Comparison of ENCODE assay signal across 9 cellular contexts in the genomic region with DNA sequence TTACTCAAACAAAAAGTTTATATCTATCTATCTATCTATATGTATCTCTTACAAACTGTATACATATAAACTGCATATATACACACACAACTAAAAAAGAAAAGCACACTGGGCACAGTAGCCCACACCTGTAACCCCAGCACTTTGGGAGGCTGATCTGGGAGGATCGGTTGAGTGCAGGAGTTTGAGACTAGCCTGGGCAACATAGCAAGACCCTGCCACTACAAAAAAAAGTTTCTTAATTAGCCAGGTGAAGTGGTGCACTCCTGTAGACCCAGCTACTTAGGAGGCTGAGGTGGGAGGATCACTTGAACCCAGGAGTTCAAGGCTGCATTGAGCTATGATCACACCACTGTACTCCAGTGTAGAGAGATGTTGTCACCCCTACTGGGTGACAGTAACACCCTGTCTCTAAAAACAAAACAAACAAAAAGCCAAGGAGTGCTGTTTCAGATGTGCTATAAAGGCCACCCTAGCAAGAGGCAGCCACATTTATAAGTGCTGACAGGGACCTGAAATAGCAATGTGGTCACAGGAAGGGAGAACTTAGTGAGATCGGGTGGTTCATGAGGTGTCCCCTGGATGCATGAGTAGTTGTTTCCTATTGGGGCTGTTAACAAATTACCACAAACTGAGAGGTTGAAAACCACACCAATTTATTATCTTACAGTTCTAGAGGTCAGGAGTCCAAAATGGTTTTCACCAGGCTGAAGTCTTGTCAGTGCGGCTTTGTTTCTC. TPM values are rescaled to one million over a fixed set of nuclear protein-coding genes. Genes with fewer than 3 reads are reported as not detected.
DNase-seq lines count a peak whose midpoint lies in the region; ATAC-seq and TF ChIP-seq lines count a peak whose summit lies in the region.
"Had no signal": no experiment of that assay in that cellular context is flagged by ENCODE, and none has a peak within 500 bp of the region (broad histone marks: within the 10 kb centered on the region; RNA-seq: fewer than 3 reads in every experiment).

No MANE protein-coding gene starts in this region.

- H3K4me3 Mint-ChIP-seq in activated T-helper 1 cell treated with anti-CD3 and anti-CD28 coated beads, Interleukin-12 subunit alpha, Interleukin-12 subunit beta, Interleukin-2, Interleukin-4 antibody, amounts not matched to agents 30 ng/mL and 10 ng/mL and 1 ng/mL, durations not matched to agents 14 hours and 24 hours and 36 hours = no peak overlapping the region
- H3K4me3 Mint-ChIP-seq in MCF 10A (ENCODE audit: unreplicated experiment) = no peak overlapping the region

- no peaks in the 10 kb centered on the region for H3K27me3 ChIP-seq in gastrocnemius medialis

- peak; percentile 52 for ATAC-seq in HG03064 (IDR thresholded peaks at IDR 0.05; ENCODE audit: low read depth, unreplicated experiment)
- ATAC-seq in gastrocnemius medialis = no peak
- no peak for ATAC-seq in mucosa of descending colon

- peaks cover 43% of the 10 kb centered on the region for H3K4me1 Mint-ChIP-seq in activated T-helper 1 cell treated with anti-CD3 and anti-CD28 coated beads, Interleukin-12 subunit alpha, Interleukin-12 subunit beta, Interleukin-2, Interleukin-4 antibody, amounts not matched to agents 30 ng/mL and 10 ng/mL and 1 ng/mL, durations not matched to agents 14 hours and 24 hours and 36 hours (ENCODE audit: low read depth)
- peaks cover 25% of the 10 kb centered on the region for H3K4me1 Mint-ChIP-seq in MCF 10A (ENCODE audit: insufficient read depth, unreplicated experiment)

- H3K9me3 ChIP-seq in gastrocnemius medialis = no peaks in the 10 kb centered on the region
- H3K9me3 ChIP-seq in mucosa of descending colon = no peaks in the 10 kb centered on the region

- H3K36me3 Mint-ChIP-seq in activated T-helper 1 cell treated with anti-CD3 and anti-CD28 coated beads, Interleukin-12 subunit alpha, Interleukin-12 subunit beta, Interleukin-2, Interleukin-4 antibody, amounts not matched to agents 30 ng/mL and 10 ng/mL and 1 ng/mL, durations not matched to agents 14 hours and 24 hours and 36 hours (ENCODE audit: low read depth) = peaks cover 37% of the 10 kb centered on the region
- peaks cover 39% of the 10 kb centered on the region for H3K36me3 Mint-ChIP-seq in MCF 10A (ENCODE audit: insufficient read depth, unreplicated experiment)

- POLR2A ChIA-PET in MCF 10A (lab: Yijun Ruan, JAX) = interaction anchor here (1.0 kb wide), 1 partner anchor 15 kb away, joined by 3 read pairs; no protein-coding TSS in a partner anchor

- DNase-seq in SIG-M5 treated with dmso at 0.1 percent for 504 hours (lab: John Stamatoyannopoulos, UW; ENCODE audit: unreplicated experiment) = peak; percentile 47
- DNase-seq in SIG-M5 (lab: John Stamatoyannopoulos, UW) = no peak
- no peak for DNase-seq in activated T-helper 1 cell treated with anti-CD3 and anti-CD28 coated beads, Interleukin-12 subunit alpha, Interleukin-12 subunit beta, Interleukin-2, Interleukin-4 antibody, amounts not matched to agents 30 ng/mL and 10 ng/mL and 1 ng/mL, durations not matched to agents 14 hours and 24 hours and 36 hours (ENCODE audit: low spot score)
- no peak for DNase-seq in gastrocnemius medialis
- DNase-seq in inferior parietal cortex (ENCODE audit: extremely low spot score) = no peak
- no peak for DNase-seq in mucosa of descending colon
- no peak for DNase-seq in MCF 10A (ENCODE audit: unreplicated experiment)

- H3K4me1 ChIP-seq in gastrocnemius medialis (peaks cover 31% of the 10 kb centered on the region in 2 donors), mucosa of descending colon (ENCODE audit: low read depth) (peaks cover 10% of the 10 kb centered on the region)

- no TSS peak for BruUV-seq in MCF 10A (replicated peaks; lab: Mats Ljungman, UMichigan)

- CTCF ChIA-PET in MCF 10A (lab: Yijun Ruan, JAX) = interaction anchor here (0.6 kb wide), 1 partner anchor 11 kb away, joined by 5 read pairs; no protein-coding TSS in a partner anchor

- no peak for TF ChIP-seq POLR2A in gastrocnemius medialis (IDR thresholded peaks at IDR 0.05)

- peaks cover 0 to 16% of the 10 kb centered on the region in 2 donors for H3K36me3 ChIP-seq in gastrocnemius medialis
- H3K36me3 ChIP-seq in mucosa of descending colon (ENCODE audit: low read depth) = peaks cover 6% of the 10 kb centered on the region

- TF ChIP-seq CTCF in gastrocnemius medialis (IDR thresholded peaks at IDR 0.05 in 4 of 5, conservative IDR thresholded peaks at IDR 0.05 in 1 of 5) (no peak), mucosa of descending colon (IDR thresholded peaks at IDR 0.05) (no peak), MCF 10A (IDR thresholded peaks at IDR 0.05; ENCODE audit: unreplicated experiment) (no peak)

- in situ Hi-C loops in gastrocnemius medialis (cut with MboI; ENCODE audit: low sequenced_read_pairs in 4 of 4) = loop anchor here in 2 of 4 donors (25.0 kb wide), 2 partner anchors 263 to 288 kb away; a partner anchor contains a TSS

- no peaks in the 10 kb centered on the region for H3K9me3 Mint-ChIP-seq in activated T-helper 1 cell treated with anti-CD3 and anti-CD28 coated beads, Interleukin-12 subunit alpha, Interleukin-12 subunit beta, Interleukin-2, Interleukin-4 antibody, amounts not matched to agents 30 ng/mL and 10 ng/mL and 1 ng/mL, durations not matched to agents 14 hours and 24 hours and 36 hours
- no peaks in the 10 kb centered on the region for H3K9me3 Mint-ChIP-seq in MCF 10A (ENCODE audit: unreplicated experiment)

- no peak overlapping the region for H3K4me3 ChIP-seq in gastrocnemius medialis
- no peak overlapping the region for H3K4me3 ChIP-seq in mucosa of descending colon

- H3K27ac ChIP-seq in gastrocnemius medialis = peak overlapping the region in 3 of 4 donors; percentile 92 to 97 (median 93)

- intact Hi-C loops in activated T-helper 1 cell treated with anti-CD3 and anti-CD28 coated beads, Interleukin-12 subunit alpha, Interleukin-12 subunit beta, Interleukin-2, Interleukin-4 antibody, amounts not matched to agents 30 ng/mL and 10 ng/mL and 1 ng/mL, durations not matched to agents 14 hours and 24 hours and 36 hours (cut with micrococcal nuclease) = no loop called here
- intact Hi-C loops in gastrocnemius medialis (cut with DNase I; ENCODE audit: low total_unique reads) (no loop called here), mucosa of descending colon (cut with DNase I, micrococcal nuclease) (no loop called here), MCF 10A (cut with micrococcal nuclease) (no loop called here)

- peak overlapping the region; percentile 69 for H3K27ac Mint-ChIP-seq in activated T-helper 1 cell treated with anti-CD3 and anti-CD28 coated beads, Interleukin-12 subunit alpha, Interleukin-12 subunit beta, Interleukin-2, Interleukin-4 antibody, amounts not matched to agents 30 ng/mL and 10 ng/mL and 1 ng/mL, durations not matched to agents 14 hours and 24 hours and 36 hours
- no peak overlapping the region for H3K27ac Mint-ChIP-seq in MCF 10A (ENCODE audit: low read depth, unreplicated experiment)

- no peaks in the 10 kb centered on the region for H3K27me3 Mint-ChIP-seq in activated T-helper 1 cell treated with anti-CD3 and anti-CD28 coated beads, Interleukin-12 subunit alpha, Interleukin-12 subunit beta, Interleukin-2, Interleukin-4 antibody, amounts not matched to agents 30 ng/mL and 10 ng/mL and 1 ng/mL, durations not matched to agents 14 hours and 24 hours and 36 hours (ENCODE audit: insufficient read depth)
- no peaks in the 10 kb centered on the region for H3K27me3 Mint-ChIP-seq in MCF 10A (ENCODE audit: insufficient read depth, unreplicated experiment)

RNA-seq across cellular contexts. Expression of a gene that starts 4.8 kb away (rescaled TPM):
- total RNA-seq in activated T-helper 1 cell treated with anti-CD3 and anti-CD28 coated beads, Interleukin-12 subunit alpha, Interleukin-12 subunit beta, Interleukin-2, Interleukin-4 antibody, amounts not matched to agents 30 ng/mL and 10 ng/mL and 1 ng/mL, durations not matched to agents 14 hours and 24 hours and 36 hours = 100 and 104 TPM in 2 replicates
- total RNA-seq in gastrocnemius medialis (10 to 100 TPM; 33.4 to 53.8 (median 40.9) TPM), mucosa of descending colon (10 to 100 TPM; 53.4 to 57.9 (median 53.5) TPM), MCF 10A (2022) (48.4 and 58.9 TPM in 2 replicates)

RNA-seq across cellular contexts. Expression of a gene that starts 20.0 kb away (rescaled TPM):
- total RNA-seq in activated T-helper 1 cell treated with anti-CD3 and anti-CD28 coated beads, Interleukin-12 subunit alpha, Interleukin-12 subunit beta, Interleukin-2, Interleukin-4 antibody, amounts not matched to agents 30 ng/mL and 10 ng/mL and 1 ng/mL, durations not matched to agents 14 hours and 24 hours and 36 hours = 68.9 and 73.6 TPM in 2 replicates
- total RNA-seq in gastrocnemius medialis (10 to 100 TPM; 35.3 to 52.6 (median 43.6) TPM), mucosa of descending colon (10 to 100 TPM; 46.4 to 48.8 (median 47.5) TPM), MCF 10A (2022) (46.5 and 48.0 TPM in 2 replicates)

RNA-seq across cellular contexts. Expression of a gene that starts 24.3 kb away (rescaled TPM):
- 2.0 and 2.7 TPM in 2 replicates for total RNA-seq in activated T-helper 1 cell treated with anti-CD3 and anti-CD28 coated beads, Interleukin-12 subunit alpha, Interleukin-12 subunit beta, Interleukin-2, Interleukin-4 antibody, amounts not matched to agents 30 ng/mL and 10 ng/mL and 1 ng/mL, durations not matched to agents 14 hours and 24 hours and 36 hours
- 1,000 to 10,000 TPM; 1,053 to 4,879 (median 1,942) TPM for total RNA-seq in gastrocnemius medialis
- total RNA-seq in mucosa of descending colon = 1 to 10 TPM in 2 of 3 donors, not detected in 1; 1.1 to 1.6 TPM
- total RNA-seq in MCF 10A (2022) = 1.2 and 1.6 TPM in 2 replicates
- total RNA-seq: pulmonary artery endothelial cell had no signal

RNA-seq across cellular contexts. Expression of a gene that starts 32.1 kb away (rescaled TPM):
- 195 and 200 TPM in 2 replicates for total RNA-seq in activated T-helper 1 cell treated with anti-CD3 and anti-CD28 coated beads, Interleukin-12 subunit alpha, Interleukin-12 subunit beta, Interleukin-2, Interleukin-4 antibody, amounts not matched to agents 30 ng/mL and 10 ng/mL and 1 ng/mL, durations not matched to agents 14 hours and 24 hours and 36 hours
- total RNA-seq in gastrocnemius medialis (under 1 TPM in 1 of 4 donors, not detected in 3; 0.65 TPM), mucosa of descending colon (1 to 10 TPM; 5.6 to 6.1 (median 6.0) TPM), MCF 10A (2022) (1.3 and 1.7 TPM in 2 replicates)

RNA-seq across cellular contexts. Expression of a gene that starts 44.9 kb away (rescaled TPM):
- total RNA-seq in activated T-helper 1 cell treated with anti-CD3 and anti-CD28 coated beads, Interleukin-12 subunit alpha, Interleukin-12 subunit beta, Interleukin-2, Interleukin-4 antibody, amounts not matched to agents 30 ng/mL and 10 ng/mL and 1 ng/mL, durations not matched to agents 14 hours and 24 hours and 36 hours = 20.2 and 21.4 TPM in 2 replicates
- 10 to 100 TPM in 2 of 4 donors, 1 to 10 TPM in 2; 4.4 to 12.7 (median 8.7) TPM for total RNA-seq in gastrocnemius medialis
- total RNA-seq in mucosa of descending colon = 10 to 100 TPM in 1 of 3 donors, 1 to 10 TPM in 2; 6.5 to 13.7 (median 6.6) TPM
- 11.0 and 12.4 TPM in 2 replicates for total RNA-seq in MCF 10A (2022)

Comparison
In these comparisons a context has a peak if more than half of its experiments do, and no peak if none do; other contexts are left out.
1. RNA of a gene that starts 24.3 kb away (total RNA-seq): 1,053 to 4,879 TPM in gastrocnemius medialis; 2.0 to 2.7 TPM in activated T-helper 1 cell treated with anti-CD3 and anti-CD28 coated beads, Interleukin-12 subunit alpha, Interleukin-12 subunit beta, Interleukin-2, Interleukin-4 antibody, amounts not matched to agents 30 ng/mL and 10 ng/mL and 1 ng/mL, durations not matched to agents 14 hours and 24 hours and 36 hours, 1.2 to 1.6 TPM in MCF 10A and 1.1 to 1.6 TPM in mucosa of descending colon; every median in the first group is over 100 times any median in the second.